Comparison of ENCODE assay signal across 1 cellular context in genomic region chr6:44401138-44401537, GRCh38.
TF ChIP-seq lines count a peak whose summit lies in the region.

No MANE protein-coding gene starts in this region.

TF ChIP-seq in IMR-90, 13 proteins besides CTCF, POLR2A, EP300 and RAD21:
- TF ChIP-seq RCOR1 (IDR thresholded peaks at IDR 0.05; ENCODE audit: insufficient replicate concordance, low read length) (no peak), CEBPB (IDR thresholded peaks at IDR 0.05; ENCODE audit: low read depth, low read length) (no peak), RFX5 (IDR thresholded peaks at IDR 0.05; ENCODE audit: low read depth, low read length) (no peak), CHD1 (IDR thresholded peaks at IDR 0.05; ENCODE audit: low read depth, low read length) (no peak), BHLHE40 (IDR thresholded peaks at IDR 0.05; ENCODE audit: low read depth, low read length) (no peak), SMC3 (IDR thresholded peaks at IDR 0.05; ENCODE audit: low read depth, low read length) (no peak), MXI1 (IDR thresholded peaks at IDR 0.05; ENCODE audit: borderline replicate concordance, low read depth, low read length) (no peak), USF2 (IDR thresholded peaks at IDR 0.05; ENCODE audit: low read depth, low read length) (no peak), MAFK (IDR thresholded peaks at IDR 0.05; ENCODE audit: low read depth, low read length) (no peak), FOS (IDR thresholded peaks at IDR 0.05; ENCODE audit: low read depth, low read length) (no peak), NFE2L2 (IDR thresholded peaks at IDR 0.05; ENCODE audit: low read depth, low read length) (no peak), MAZ (IDR thresholded peaks at IDR 0.05; ENCODE audit: borderline replicate concordance, low read depth, low read length) (no peak), ELK1 (IDR thresholded peaks at IDR 0.05; ENCODE audit: borderline replicate concordance, low read depth, low read length) (no peak)
